1 cellular context compared by ENCODE assay signal in the genomic region with DNA sequence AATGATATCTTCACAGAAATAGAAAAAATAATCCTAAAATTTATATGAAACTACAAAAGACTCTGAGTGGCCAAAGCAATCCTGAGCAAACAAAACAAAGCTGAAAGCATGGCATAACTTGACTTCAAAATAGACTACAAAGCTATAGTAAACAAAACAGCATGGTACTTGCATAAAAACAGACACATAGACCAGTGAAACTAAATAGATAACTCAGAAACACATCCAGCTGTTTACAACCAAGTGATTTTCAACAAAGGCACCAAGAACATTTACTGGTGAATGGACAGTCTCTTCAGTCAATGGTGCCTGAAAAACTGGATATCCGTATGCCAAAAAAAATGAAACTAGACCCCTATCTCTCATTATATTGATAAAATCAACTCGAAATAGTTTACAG.
TF ChIP-seq lines count a peak whose summit lies in the region.

No MANE protein-coding gene starts in this region.

TF ChIP-seq in HEK293, 187 proteins besides CTCF, POLR2A, EP300 and RAD21 (continued from another document):
- TF ChIP-seq, protein P1, sequence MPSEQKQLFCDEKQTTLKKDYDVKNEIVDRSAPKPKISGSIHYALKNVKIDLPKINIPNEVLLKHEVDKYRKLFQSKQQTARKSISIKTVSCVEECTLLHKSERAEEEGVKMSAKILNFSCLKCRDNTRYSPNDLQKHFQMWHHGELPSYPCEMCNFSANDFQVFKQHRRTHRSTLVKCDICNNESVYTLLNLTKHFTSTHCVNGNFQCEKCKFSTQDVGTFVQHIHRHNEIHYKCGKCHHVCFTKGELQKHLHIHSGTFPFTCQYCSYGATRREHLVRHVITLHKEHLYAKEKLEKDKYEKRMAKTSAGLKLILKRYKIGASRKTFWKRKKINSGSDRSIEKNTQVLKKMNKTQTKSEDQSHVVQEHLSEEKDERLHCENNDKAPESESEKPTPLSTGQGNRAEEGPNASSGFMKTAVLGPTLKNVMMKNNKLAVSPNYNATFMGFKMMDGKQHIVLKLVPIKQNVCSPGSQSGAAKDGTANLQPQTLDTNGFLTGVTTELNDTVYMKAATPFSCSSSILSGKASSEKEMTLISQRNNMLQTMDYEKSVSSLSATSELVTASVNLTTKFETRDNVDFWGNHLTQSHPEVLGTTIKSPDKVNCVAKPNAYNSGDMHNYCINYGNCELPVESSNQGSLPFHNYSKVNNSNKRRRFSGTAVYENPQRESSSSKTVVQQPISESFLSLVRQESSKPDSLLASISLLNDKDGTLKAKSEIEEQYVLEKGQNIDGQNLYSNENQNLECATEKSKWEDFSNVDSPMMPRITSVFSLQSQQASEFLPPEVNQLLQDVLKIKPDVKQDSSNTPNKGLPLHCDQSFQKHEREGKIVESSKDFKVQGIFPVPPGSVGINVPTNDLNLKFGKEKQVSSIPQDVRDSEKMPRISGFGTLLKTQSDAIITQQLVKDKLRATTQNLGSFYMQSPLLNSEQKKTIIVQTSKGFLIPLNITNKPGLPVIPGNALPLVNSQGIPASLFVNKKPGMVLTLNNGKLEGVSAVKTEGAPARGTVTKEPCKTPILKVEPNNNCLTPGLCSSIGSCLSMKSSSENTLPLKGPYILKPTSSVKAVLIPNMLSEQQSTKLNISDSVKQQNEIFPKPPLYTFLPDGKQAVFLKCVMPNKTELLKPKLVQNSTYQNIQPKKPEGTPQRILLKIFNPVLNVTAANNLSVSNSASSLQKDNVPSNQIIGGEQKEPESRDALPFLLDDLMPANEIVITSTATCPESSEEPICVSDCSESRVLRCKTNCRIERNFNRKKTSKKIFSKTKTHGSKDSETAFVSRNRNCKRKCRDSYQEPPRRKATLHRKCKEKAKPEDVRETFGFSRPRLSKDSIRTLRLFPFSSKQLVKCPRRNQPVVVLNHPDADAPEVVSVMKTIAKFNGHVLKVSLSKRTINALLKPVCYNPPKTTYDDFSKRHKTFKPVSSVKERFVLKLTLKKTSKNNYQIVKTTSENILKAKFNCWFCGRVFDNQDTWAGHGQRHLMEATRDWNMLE (tag by site-specific recombination; conservative IDR thresholded peaks at IDR 0.05; ENCODE audit: low read depth): no peak
- TF ChIP-seq ZFP69B (tag by site-specific recombination; IDR thresholded peaks at IDR 0.05): no peak
- no peak for TF ChIP-seq ZNF132 (tag by site-specific recombination; IDR thresholded peaks at IDR 0.05; ENCODE audit: borderline replicate concordance)
- TF ChIP-seq, protein P2, sequence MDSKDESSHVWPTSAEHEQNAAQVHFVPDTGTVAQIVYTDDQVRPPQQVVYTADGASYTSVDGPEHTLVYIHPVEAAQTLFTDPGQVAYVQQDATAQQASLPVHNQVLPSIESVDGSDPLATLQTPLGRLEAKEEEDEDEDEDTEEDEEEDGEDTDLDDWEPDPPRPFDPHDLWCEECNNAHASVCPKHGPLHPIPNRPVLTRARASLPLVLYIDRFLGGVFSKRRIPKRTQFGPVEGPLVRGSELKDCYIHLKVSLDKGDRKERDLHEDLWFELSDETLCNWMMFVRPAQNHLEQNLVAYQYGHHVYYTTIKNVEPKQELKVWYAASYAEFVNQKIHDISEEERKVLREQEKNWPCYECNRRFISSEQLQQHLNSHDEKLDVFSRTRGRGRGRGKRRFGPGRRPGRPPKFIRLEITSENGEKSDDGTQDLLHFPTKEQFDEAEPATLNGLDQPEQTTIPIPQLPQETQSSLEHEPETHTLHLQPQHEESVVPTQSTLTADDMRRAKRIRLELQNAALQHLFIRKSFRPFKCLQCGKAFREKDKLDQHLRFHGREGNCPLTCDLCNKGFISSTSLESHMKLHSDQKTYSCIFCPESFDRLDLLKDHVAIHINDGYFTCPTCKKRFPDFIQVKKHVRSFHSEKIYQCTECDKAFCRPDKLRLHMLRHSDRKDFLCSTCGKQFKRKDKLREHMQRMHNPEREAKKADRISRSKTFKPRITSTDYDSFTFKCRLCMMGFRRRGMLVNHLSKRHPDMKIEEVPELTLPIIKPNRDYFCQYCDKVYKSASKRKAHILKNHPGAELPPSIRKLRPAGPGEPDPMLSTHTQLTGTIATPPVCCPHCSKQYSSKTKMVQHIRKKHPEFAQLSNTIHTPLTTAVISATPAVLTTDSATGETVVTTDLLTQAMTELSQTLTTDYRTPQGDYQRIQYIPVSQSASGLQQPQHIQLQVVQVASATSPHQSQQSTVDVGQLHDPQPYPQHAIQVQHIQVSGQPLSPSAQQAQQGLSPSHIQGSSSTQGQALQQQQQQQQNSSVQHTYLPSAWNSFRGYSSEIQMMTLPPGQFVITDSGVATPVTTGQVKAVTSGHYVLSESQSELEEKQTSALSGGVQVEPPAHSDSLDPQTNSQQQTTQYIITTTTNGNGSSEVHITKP (tag by site-specific recombination; IDR thresholded peaks at IDR 0.05): no peak
- no peak for TF ChIP-seq ZNF530 (tag by site-specific recombination; IDR thresholded peaks at IDR 0.05; ENCODE audit: low read depth)
- no peak for TF ChIP-seq ZNF394 (tag by site-specific recombination; IDR thresholded peaks at IDR 0.05; ENCODE audit: borderline replicate concordance)
TF ChIP-seq in HEK293: peak in this region for 3.
